Comparison of ENCODE assay signal across 12 cellular contexts in the genomic region with DNA sequence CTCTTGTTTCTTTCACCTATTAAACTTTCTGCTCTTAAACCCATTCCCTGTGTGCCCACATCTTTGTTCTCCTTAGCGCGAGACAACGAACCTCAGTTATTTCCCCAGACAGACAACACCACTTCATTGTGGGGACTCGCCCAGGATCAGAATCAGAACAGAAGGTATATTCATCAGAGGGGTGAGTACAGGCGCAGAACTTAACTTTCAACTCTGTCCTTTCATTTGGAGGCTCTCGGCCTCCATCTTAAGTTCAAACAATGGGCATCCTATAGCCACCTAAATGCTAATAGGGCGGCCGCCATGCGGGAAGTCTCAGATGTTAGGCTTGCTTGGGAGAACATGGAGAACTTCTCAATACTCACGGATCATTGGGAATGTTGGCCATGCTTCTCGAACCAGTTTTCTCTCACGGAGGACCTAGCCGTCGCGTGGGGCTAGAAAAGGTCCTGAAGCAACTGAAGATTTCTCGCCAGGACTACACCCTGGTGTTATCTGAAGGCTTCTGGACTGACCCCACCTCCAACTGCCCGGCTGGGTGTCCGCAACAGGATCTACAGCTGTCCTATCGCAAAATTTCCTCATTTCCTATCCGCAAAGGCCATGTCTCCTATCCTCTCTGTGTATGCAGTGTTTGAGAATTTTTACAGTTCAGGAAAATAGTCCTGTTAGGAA. TPM values are rescaled to one million over a fixed set of nuclear protein-coding genes. Genes with fewer than 3 reads are reported as not detected.
A peak's percentile ranks its signal among the peaks of the same experiment; 100 is the strongest.
DNase-seq lines count a peak whose midpoint lies in the region; ATAC-seq and TF ChIP-seq lines count a peak whose summit lies in the region.
"Had no signal": no experiment of that assay in that cellular context is flagged by ENCODE, and none has a peak within 500 bp of the region (broad histone marks: within the 10 kb centered on the region; RNA-seq: fewer than 3 reads in every experiment).

No MANE protein-coding gene starts in this region.

- no peaks in the 10 kb centered on the region for H3K9me3 Mint-ChIP-seq in chondrocyte (ENCODE audit: low read depth)

- ATAC-seq in left lung, result peak; percentile 33

- peaks cover 20% of the 10 kb centered on the region for H3K27me3 Mint-ChIP-seq in chondrocyte (ENCODE audit: low read depth)
- H3K27me3 Mint-ChIP-seq: activated B cell treated with CpG ODN at 0.5 μM for 24 hours had no signal

- peaks cover 5% of the 10 kb centered on the region for H3K4me1 Mint-ChIP-seq in chondrocyte (ENCODE audit: low read depth)
- H3K4me1 Mint-ChIP-seq: activated naive CD8-positive, alpha-beta T cell treated with anti-CD3 and anti-CD28 coated beads for 36 hours had no signal

- H3K36me3 Mint-ChIP-seq in chondrocyte (ENCODE audit: low read depth), result no peaks in the 10 kb centered on the region
- H3K36me3 Mint-ChIP-seq: activated naive CD8-positive, alpha-beta T cell treated with anti-CD3 and anti-CD28 coated beads for 36 hours had no signal

- TF ChIP-seq CTCF in LNCaP clone FGC (IDR thresholded peaks at IDR 0.05; ENCODE audit: control insufficient read depth, extremely low read depth, insufficient read depth), result no peak
- no peak for TF ChIP-seq CTCF in chondrocyte (IDR thresholded peaks at IDR 0.05)
- TF ChIP-seq CTCF in left lung (IDR thresholded peaks at IDR 0.05), result no peak

- DNase-seq in COLO829 (ENCODE audit: low spot score), result peak; percentile 62
- DNase-seq in LNCaP clone FGC (ENCODE audit: low read depth), result no peak
- DNase-seq in chondrocyte (ENCODE audit: low spot score), result no peak
- no peak for DNase-seq in left lung
- no peak for DNase-seq in middle frontal gyrus (ENCODE audit: extremely low spot score, low spot score)
- DNase-seq in DMS 273 (lab: John Stamatoyannopoulos, UW; ENCODE audit: unreplicated experiment), result no peak
- no peak for DNase-seq in DMS53 (lab: John Stamatoyannopoulos, UW)
- DNase-seq in CD1c-positive myeloid dendritic cell (ENCODE audit: extremely low spot score), result no peak
- DNase-seq: activated B cell treated with CpG ODN at 0.5 μM for 24 hours had no signal

- H3K4me3 ChIP-seq in LNCaP clone FGC (ENCODE audit: low read depth, low read length), result peak overlapping the region; percentile 56
- H3K4me3 ChIP-seq in left lung, result no peak overlapping the region
- H3K4me3 ChIP-seq: SJSA1, uterus had no signal

- H3K27me3 ChIP-seq in left lung, result no peaks in the 10 kb centered on the region
- H3K27me3 ChIP-seq: SJSA1, uterus had no signal

- no peak overlapping the region for H3K27ac ChIP-seq in left lung
- H3K27ac ChIP-seq: SJSA1, uterus had no signal

- H3K4me3 Mint-ChIP-seq in chondrocyte (ENCODE audit: unreplicated experiment), result peak overlapping the region; percentile 53
- H3K4me3 Mint-ChIP-seq: activated B cell treated with CpG ODN at 0.5 μM for 24 hours; activated naive CD8-positive, alpha-beta T cell treated with anti-CD3 and anti-CD28 coated beads for 36 hours had no signal

- intact Hi-C loops in left lung (cut with DNase I), result no loop called here

- H3K9me3 ChIP-seq in left lung, result no peaks in the 10 kb centered on the region
- H3K9me3 ChIP-seq: SJSA1, uterus had no signal

- H3K27ac Mint-ChIP-seq in chondrocyte (ENCODE audit: unreplicated experiment), result peak overlapping the region; percentile 12
- H3K27ac Mint-ChIP-seq: activated B cell treated with CpG ODN at 0.5 μM for 24 hours; activated naive CD8-positive, alpha-beta T cell treated with anti-CD3 and anti-CD28 coated beads for 36 hours had no signal

- no peaks in the 10 kb centered on the region for H3K4me1 ChIP-seq in left lung
- H3K4me1 ChIP-seq: SJSA1, uterus had no signal

- H3K36me3 ChIP-seq in left lung, result no peaks in the 10 kb centered on the region
- H3K36me3 ChIP-seq: SJSA1, uterus had no signal

RNA-seq across cellular contexts. Expression of gene HYLS1, which starts 13.4 kb away (rescaled TPM):
- total RNA-seq in chondrocyte (4.3 to 4.7 TPM (median 4.5 TPM) in 3 replicates), left lung (1 to 10 TPM; 3.4 to 4.9 TPM)

RNA-seq across cellular contexts. Expression of gene PUS3, which starts 29.0 kb away (rescaled TPM):
- 7.7 to 10.0 TPM (median 8.4 TPM) in 3 replicates for total RNA-seq in chondrocyte
- total RNA-seq in left lung, result 10 to 100 TPM in 1 of 2 donors, 1 to 10 TPM in 1; 8.7 to 12.6 TPM

RNA-seq across cellular contexts. Expression of gene DDX25, which starts 30.3 kb away (rescaled TPM):
- total RNA-seq in chondrocyte (not detected in 3 replicates), left lung (under 1 TPM in 1 of 2 donors, not detected in 1; 0.47 TPM)
- total RNA-seq: activated B cell treated with CpG ODN at 0.5 μM for 24 hours, SJSA1 had no signal

RNA-seq across cellular contexts. Expression of gene PATE4, which starts 40.9 kb away (rescaled TPM):
- total RNA-seq in chondrocyte (not detected in 3 replicates), left lung (not detected)
- total RNA-seq: activated B cell treated with CpG ODN at 0.5 μM for 24 hours; activated naive CD8-positive, alpha-beta T cell treated with anti-CD3 and anti-CD28 coated beads for 36 hours; SJSA1; uterus had no signal
